Comparison of ENCODE assay signal across 20 cellular contexts in genomic region chr13:24660023-24660806, GRCh38. TPM values are rescaled to one million over a fixed set of nuclear protein-coding genes. Genes with fewer than 3 reads are reported as not detected.
"Had no signal": no experiment of that assay in that cellular context is flagged by ENCODE, and none has a peak within 500 bp of the region (broad histone marks: within the 10 kb centered on the region; RNA-seq: fewer than 3 reads in every experiment).

No MANE protein-coding gene starts in this region.

- H3K36me3 Mint-ChIP-seq: activated naive CD8-positive, alpha-beta T cell treated with anti-CD3 and anti-CD28 coated beads for 36 hours; brain; naive thymus-derived CD8-positive, alpha-beta T cell; stimulated activated memory B cell treated with anti-CD40 and anti-IgM and Interleukin-4, amounts not matched to agents 10 μg/mL and 1 μg/mL and 100 μg/mL, for 72 hours; WTC11 had no signal

- H3K9me3 Mint-ChIP-seq: activated naive CD8-positive, alpha-beta T cell treated with anti-CD3 and anti-CD28 coated beads for 36 hours; brain; central memory CD8-positive, alpha-beta T cell; effector memory CD8-positive, alpha-beta T cell; naive thymus-derived CD8-positive, alpha-beta T cell; stimulated activated memory B cell treated with anti-CD40 and anti-IgM and Interleukin-4, amounts not matched to agents 10 μg/mL and 1 μg/mL and 100 μg/mL, for 72 hours had no signal

- H3K27ac Mint-ChIP-seq: activated CD8-positive, alpha-beta T cell treated with anti-CD3 and anti-CD28 coated beads, Interleukin-2, amount 10 ng/mL, durations not matched to agents 7 days and 5 days; activated naive CD8-positive, alpha-beta T cell treated with anti-CD3 and anti-CD28 coated beads for 36 hours; brain; naive thymus-derived CD8-positive, alpha-beta T cell; stimulated activated memory B cell treated with anti-CD40 and anti-IgM and Interleukin-4, amounts not matched to agents 10 μg/mL and 1 μg/mL and 100 μg/mL, for 72 hours; T-helper 17 cell; WTC11 had no signal

- H3K27me3 ChIP-seq: vagina had no signal

- H3K4me3 Mint-ChIP-seq: activated CD8-positive, alpha-beta T cell treated with anti-CD3 and anti-CD28 coated beads, Interleukin-2, amount 10 ng/mL, durations not matched to agents 7 days and 5 days; activated naive CD8-positive, alpha-beta T cell treated with anti-CD3 and anti-CD28 coated beads for 36 hours; brain; central memory CD8-positive, alpha-beta T cell; effector memory CD8-positive, alpha-beta T cell; naive thymus-derived CD8-positive, alpha-beta T cell; stimulated activated memory B cell treated with anti-CD40 and anti-IgM and Interleukin-4, amounts not matched to agents 10 μg/mL and 1 μg/mL and 100 μg/mL, for 72 hours; T-helper 17 cell; WTC11 had no signal

- H3K36me3 ChIP-seq: vagina had no signal

- DNase-seq: activated CD4-positive, alpha-beta T cell treated with anti-CD3 and anti-CD28 coated beads for 48 hours; activated CD8-positive, alpha-beta memory T cell treated with anti-CD3 and anti-CD28 coated beads, Interleukin-2, amount 50 U/mL, for 4 hours; activated CD8-positive, alpha-beta T cell treated with anti-CD3 and anti-CD28 coated beads, Interleukin-2, amount 10 ng/mL, durations not matched to agents 7 days and 5 days; activated naive CD8-positive, alpha-beta T cell treated with anti-CD3 and anti-CD28 coated beads for 36 hours; activated T-cell treated with anti-CD3 and anti-CD28 coated beads, Interleukin-2, amount 50 U/mL, for 48 hours; effector memory CD8-positive, alpha-beta T cell; foreskin melanocyte; head of caudate nucleus; naive thymus-derived CD8-positive, alpha-beta T cell; posterior cingulate gyrus; stimulated activated CD4-positive, alpha-beta T cell treated with anti-CD3 and anti-CD28 coated beads, Interleukin-2, amount 100 ng/mL, for 48 hours; T-helper 17 cell had no signal

- H3K27ac ChIP-seq: vagina had no signal

- H3K27me3 Mint-ChIP-seq: central memory CD8-positive, alpha-beta T cell had no signal

- H3K4me1 Mint-ChIP-seq: brain; central memory CD8-positive, alpha-beta T cell; naive thymus-derived CD8-positive, alpha-beta T cell; T-helper 17 cell; WTC11 had no signal

- ATAC-seq: activated CD8-positive, alpha-beta T cell treated with anti-CD3 and anti-CD28 coated beads, Interleukin-2, amount 10 ng/mL, durations not matched to agents 7 days and 5 days; effector memory CD8-positive, alpha-beta T cell; left lobe of liver; naive thymus-derived CD8-positive, alpha-beta T cell; T-helper 17 cell; WTC11 had no signal

- H3K4me1 ChIP-seq: vagina had no signal

- H3K9me3 ChIP-seq: vagina had no signal

- H3K4me3 ChIP-seq: vagina had no signal

RNA-seq across cellular contexts. Expression of gene ATP12A, which starts 20.0 kb away (rescaled TPM):
- total RNA-seq: left lobe of liver; lung microvascular endothelial cell; mononuclear cell; naive thymus-derived CD8-positive, alpha-beta T cell; T-helper 17 cell; vagina had no signal
- polyA plus RNA-seq: naive thymus-derived CD8-positive, alpha-beta T cell had no signal
